Comparison of ENCODE assay signal across 12 cellular contexts in genomic region chr11:133952199-133953190, GRCh38. TPM values are rescaled to one million over a fixed set of nuclear protein-coding genes. Genes with fewer than 3 reads are reported as not detected.
A peak's percentile ranks its signal among the peaks of the same experiment; 100 is the strongest.
DNase-seq lines count a peak whose midpoint lies in the region; ATAC-seq, FAIRE-seq and TF ChIP-seq lines count a peak whose summit lies in the region.
"Had no signal": no experiment of that assay in that cellular context is flagged by ENCODE, and none has a peak within 500 bp of the region (broad histone marks: within the 10 kb centered on the region; RNA-seq: fewer than 3 reads in every experiment).

No MANE protein-coding gene starts in this region.

- DNase-seq in HepG2 (ENCODE audit: low spot score) (no peak), right lobe of liver (no peak), dorsolateral prefrontal cortex (no peak), vagina (ENCODE audit: extremely low spot score in 2 of 2) (no peak), NCI-H2081 treated with DMSO at 0.1 percent for 48 hours (lab: John Stamatoyannopoulos, UW) (no peak), germinal center (ENCODE audit: low spot score) (no peak), HuH-7 (ENCODE audit: low spot score) (no peak)
- DNase-seq in naive thymus-derived CD8-positive, alpha-beta T cell: no peak
- DNase-seq: activated CD8-positive, alpha-beta memory T cell treated with anti-CD3 and anti-CD28 coated beads, Interleukin-2, amount 50 U/mL, for 48 hours; AML-193; Kasumi-1; T1000 had no signal

- no peak for TF ChIP-seq RAD21 in HepG2 (CRISPR knock-in tag; IDR thresholded peaks at IDR 0.05)

- H3K27ac ChIP-seq in HepG2 (ENCODE audit: extremely low read length, insufficient read depth, low read length) (no peak overlapping the region), right lobe of liver (no peak overlapping the region), dorsolateral prefrontal cortex (peak overlapping the region in 52 of 59 donors; percentile 6 to 97 (median 79)), vagina (peak overlapping the region; percentile 78)

- H3K4me3 ChIP-seq in HepG2 (replicated peaks in 1 of 3; ENCODE audit: insufficient read depth in 1 of 3, low read depth in 2 of 3, low read length in 3 of 3) (no peak overlapping the region), right lobe of liver (no peak overlapping the region), dorsolateral prefrontal cortex (peak overlapping the region in 53 of 59 donors; percentile 14 to 82 (median 70)), vagina (peak overlapping the region; percentile 26 to 46)

- no peak overlapping the region for H3K4me2 ChIP-seq in HepG2 (ENCODE audit: low read depth, low read length)

- BruUV-seq in HepG2 (replicated peaks; lab: Mats Ljungman, UMichigan): no TSS peak

- H3K4me3 Mint-ChIP-seq in naive thymus-derived CD8-positive, alpha-beta T cell: peak overlapping the region in 6 of 10 donors; percentile 10 to 68 (median 48)

- intact Hi-C loops in HepG2 (cut with micrococcal nuclease; ENCODE audit: unreplicated experiment) (no loop called here), right lobe of liver (cut with DNase I) (no loop called here), dorsolateral prefrontal cortex (cut with DNase I) (no loop called here), vagina (cut with DNase I) (loop anchor here (10.0 kb wide), 1 partner anchor 172 kb away; no protein-coding TSS in a partner anchor)

- H3K36me3 Mint-ChIP-seq in naive thymus-derived CD8-positive, alpha-beta T cell: no peaks in the 10 kb centered on the region

- no peak overlapping the region for H2AFZ ChIP-seq in HepG2 (ENCODE audit: low read length)

- no peak for ATAC-seq in HepG2
- no peak for ATAC-seq in right lobe of liver
- ATAC-seq in naive thymus-derived CD8-positive, alpha-beta T cell: no peak

- no peak overlapping the region for H3K9ac ChIP-seq in HepG2 (ENCODE audit: insufficient read depth, low read depth, low read length)

- H3K9me3 ChIP-seq in HepG2 (ENCODE audit: low read length) (no peaks in the 10 kb centered on the region), right lobe of liver (no peaks in the 10 kb centered on the region), vagina (no peaks in the 10 kb centered on the region)

- in situ Hi-C loops in HepG2 (cut with HindIII; ENCODE audit: extremely low pct_ligation_motif_present, low pct_unique_long_range_greater_than_20kb): no loop called here

- no peak for TF ChIP-seq POLR2A in HepG2 (IDR thresholded peaks at IDR 0.05; ENCODE audit: insufficient read depth in 1 of 2, low read depth in 2 of 2, low read length in 2 of 2)
- TF ChIP-seq POLR2A in right lobe of liver (IDR thresholded peaks at IDR 0.05): no peak
- no peak for TF ChIP-seq POLR2A in vagina (IDR thresholded peaks at IDR 0.05)

- no peak for TF ChIP-seq EP300 in HepG2 (IDR thresholded peaks at IDR 0.05; ENCODE audit: low read depth in 2 of 2, low read length in 2 of 2)
- TF ChIP-seq EP300 in HepG2 (CRISPR knock-in tag; IDR thresholded peaks at IDR 0.05; ENCODE audit: borderline replicate concordance): no peak

- WGBS in HepG2 (ENCODE audit: low lambda C conversion rate): 21% methylated on average over 7 of the region's 10 CpGs
- 69% methylated on average over 5 of the region's 10 CpGs for WGBS in right lobe of liver (ENCODE audit: insufficient coverage, low coverage, low lambda C conversion rate, missing lambda C conversion rate)

- 0 out of 2 replicates have a peak, but pooled peaks cover 4% of the 10 kb centered on the region for H4K20me1 ChIP-seq in HepG2 (ENCODE audit: insufficient read depth, low read length)

- peaks cover 0 to 21% (median 6%) of the 10 kb centered on the region in 5 donors for H3K27me3 Mint-ChIP-seq in naive thymus-derived CD8-positive, alpha-beta T cell

- peak overlapping the region in 2 of 10 donors; percentile 25 to 70 for H3K27ac Mint-ChIP-seq in naive thymus-derived CD8-positive, alpha-beta T cell

- CTCF ChIA-PET in HepG2 (lab: Yijun Ruan, JAX; ENCODE audit: low intra/inter-chr PET ratio, low total read pairs): no interaction called here

- POLR2A ChIA-PET in HepG2 (lab: Yijun Ruan, JAX): no interaction called here
- POLR2A ChIA-PET in naive thymus-derived CD8-positive, alpha-beta T cell (lab: Charles Lee): no interaction called here

- H3K4me1 Mint-ChIP-seq in naive thymus-derived CD8-positive, alpha-beta T cell: peaks cover 36 to 66% (median 56%) of the 10 kb centered on the region in 4 donors

- TF ChIP-seq CTCF in HepG2 (CRISPR knock-in tag; IDR thresholded peaks at IDR 0.05) (no peak), right lobe of liver (IDR thresholded peaks at IDR 0.05) (no peak), dorsolateral prefrontal cortex (IDR thresholded peaks at IDR 0.05 in 54 of 56, conservative IDR thresholded peaks at IDR 0.05 in 2 of 56; ENCODE audit: low read depth in 1 of 56, partially characterized antibody in 56 of 56) (no peak), vagina (IDR thresholded peaks at IDR 0.05) (no peak)

- no peak for FAIRE-seq in HepG2 (lab: Jason Lieb, UNC)

- H3K36me3 ChIP-seq in HepG2 (replicated peaks in 1 of 2; ENCODE audit: control insufficient read depth in 1 of 2, insufficient read depth in 2 of 2, low read length in 2 of 2) (no peaks in the 10 kb centered on the region), right lobe of liver (no peaks in the 10 kb centered on the region), vagina (no peaks in the 10 kb centered on the region)

- H3K9me3 Mint-ChIP-seq in naive thymus-derived CD8-positive, alpha-beta T cell: no peaks in the 10 kb centered on the region

- H3K27me3 ChIP-seq in HepG2 (ENCODE audit: control insufficient read depth in 1 of 2, insufficient read depth in 2 of 2, low read length in 2 of 2) (peaks cover 10 to 62% of the 10 kb centered on the region in 2 experiments), right lobe of liver (peaks cover 0 to 10% of the 10 kb centered on the region in 2 donors), dorsolateral prefrontal cortex (peaks cover 0 to 63% (median 4%) of the 10 kb centered on the region in 45 donors), vagina (no peaks in the 10 kb centered on the region)

- H3K79me2 ChIP-seq in HepG2 (ENCODE audit: insufficient read depth, low read length): no peaks in the 10 kb centered on the region

- H3K4me1 ChIP-seq in HepG2 (ENCODE audit: insufficient read depth, low read length): no peaks in the 10 kb centered on the region
- peaks cover 0 to 4% (median 0%) of the 10 kb centered on the region in 4 donors for H3K4me1 ChIP-seq in right lobe of liver
- H3K4me1 ChIP-seq in vagina: peaks cover 69% of the 10 kb centered on the region

TF ChIP-seq in HepG2, 621 proteins besides CTCF, POLR2A, EP300 and RAD21:
- TF ChIP-seq MNT (IDR thresholded peaks at IDR 0.05): peak; percentile 90
- TF ChIP-seq KMT2A (CRISPR knock-in tag; IDR thresholded peaks at IDR 0.05): no peak
TF ChIP-seq in HepG2: peak in this region for 1.

RNA-seq across cellular contexts. Expression of gene IGSF9B, which starts 4.3 kb away (rescaled TPM):
- total RNA-seq in HepG2 (2016; rRNA removed; fragmentation: Illumina TruSeq; extraction: Trizol) (not detected in 2 replicates), right lobe of liver (under 1 TPM in 2 of 6 experiments, not detected in 4; 0.15 to 0.23 TPM), dorsolateral prefrontal cortex (100 to 1,000 TPM in 25 of 120 experiments, 10 to 100 TPM in 95; 29.3 to 315 (median 85.3) TPM), vagina (10.1 TPM)
- not detected in 2 replicates for total RNA-seq in HepG2 (2016; cell fraction: cytosol; rRNA removed; fragmentation: Illumina TruSeq; extraction: Trizol; ENCODE audit: low read depth)
- not detected in 2 replicates for total RNA-seq in HepG2 (2016; cell fraction: insoluble cytoplasmic fraction; rRNA removed; fragmentation: Illumina TruSeq; extraction: Trizol)
- 0.09 TPM in 1 of 2 replicates, not detected in the other for total RNA-seq in HepG2 (2016; cell fraction: membrane; rRNA removed; fragmentation: Illumina TruSeq; extraction: Trizol)
- not detected in 2 replicates for total RNA-seq in HepG2 (2016; cell fraction: nucleus; rRNA removed; fragmentation: Illumina TruSeq; extraction: Trizol)
- polyA plus RNA-seq in HepG2 (2011; rRNA removed): not detected in 2 replicates
- not detected in 2 replicates for polyA plus RNA-seq in HepG2 (2011; cell fraction: cytosol; rRNA removed)
- polyA plus RNA-seq in HepG2 (2011; cell fraction: nucleus; rRNA removed): 0.19 and 0.21 TPM in 2 replicates
- polyA plus RNA-seq in HepG2 (2012): not detected in 2 replicates
- not detected in 2 replicates for polyA plus RNA-seq in HepG2 (2016; cell fraction: cytosol; fragmentation: Illumina TruSeq; extraction: Trizol; ENCODE audit: low read depth)
- not detected in 2 replicates for polyA plus RNA-seq in HepG2 (2016; cell fraction: insoluble cytoplasmic fraction; fragmentation: Illumina TruSeq; extraction: Trizol; ENCODE audit: low read depth)
- polyA plus RNA-seq in HepG2 (2016; cell fraction: membrane; fragmentation: Illumina TruSeq; extraction: Trizol; ENCODE audit: low read depth): not detected in 2 replicates
- not detected in 2 replicates for polyA plus RNA-seq in HepG2 (2016; cell fraction: nucleus; fragmentation: Illumina TruSeq; extraction: Trizol; ENCODE audit: insufficient read depth, low read depth)
- polyA minus RNA-seq in HepG2 (2011; rRNA and poly(A)+ RNA removed; ENCODE audit: low replicate concordance): not detected in 2 replicates
- polyA minus RNA-seq in HepG2 (2011; cell fraction: cytosol; rRNA and poly(A)+ RNA removed): not detected in 2 replicates
- not detected in 2 replicates for polyA minus RNA-seq in HepG2 (2011; cell fraction: nucleus; rRNA and poly(A)+ RNA removed)
- total RNA-seq in naive thymus-derived CD8-positive, alpha-beta T cell: 10 to 100 TPM; 16.1 TPM
- polyA plus RNA-seq in naive thymus-derived CD8-positive, alpha-beta T cell: 1 to 10 TPM in 1 of 3 donors, under 1 TPM in 2; 0.35 to 2.2 (median 0.81) TPM

Comparison
In these comparisons a context has a peak if more than half of its experiments do, and no peak if none do; other contexts are left out.
1. H3K27ac ChIP-seq: peak in dorsolateral prefrontal cortex (52 of 59) and vagina (single experiment); none in HepG2 (single experiment) and right lobe of liver (0 of 3).
2. H3K4me3 ChIP-seq: peak in dorsolateral prefrontal cortex (53 of 59) and vagina (2 of 2); none in HepG2 (0 of 3) and right lobe of liver (0 of 3).